Comparison of ENCODE assay signal across 15 cellular contexts in the genomic region with DNA sequence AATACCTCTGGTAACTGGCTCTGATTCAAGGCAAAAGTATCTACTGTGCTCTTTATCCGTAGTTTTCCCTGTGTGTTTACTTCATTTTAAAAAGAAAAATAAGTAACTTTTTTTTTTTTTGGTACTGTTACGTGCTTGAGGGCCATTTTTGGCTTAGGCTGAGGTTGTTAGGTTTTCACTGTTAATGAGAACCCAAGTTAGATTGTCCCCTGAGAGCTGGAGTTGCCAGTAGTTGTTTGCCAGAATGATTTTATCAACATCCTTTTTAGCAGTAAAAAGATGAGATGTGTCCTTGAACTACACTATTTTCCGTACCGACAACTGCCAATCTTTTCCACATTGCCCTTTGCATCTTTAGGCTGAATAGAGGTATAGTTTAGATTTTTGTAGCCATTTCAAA. TPM values are rescaled to one million over a fixed set of nuclear protein-coding genes. Genes with fewer than 3 reads are reported as not detected.
DNase-seq lines count a peak whose midpoint lies in the region; ATAC-seq, FAIRE-seq and TF ChIP-seq lines count a peak whose summit lies in the region.
"Had no signal": no experiment of that assay in that cellular context is flagged by ENCODE, and none has a peak within 500 bp of the region (broad histone marks: within the 10 kb centered on the region; RNA-seq: fewer than 3 reads in every experiment).

No MANE protein-coding gene starts in this region.

- H3K27ac Mint-ChIP-seq in CD8-positive, alpha-beta memory T cell: peak overlapping the region in 5 of 8 donors; percentile 10 to 70 (median 36)
- H3K27ac Mint-ChIP-seq in activated naive CD8-positive, alpha-beta T cell treated with anti-CD3 and anti-CD28 coated beads, Interleukin-2, amount 50 U/mL, for 24 hours: peak overlapping the region; percentile 53
- peak overlapping the region; percentile 66 to 85 (median 72) for H3K27ac Mint-ChIP-seq in immature natural killer cell
- H3K27ac Mint-ChIP-seq: activated naive CD8-positive, alpha-beta T cell treated with anti-CD3 and anti-CD28 coated beads, Interleukin-2, amount 10 ng/mL, durations not matched to agents 7 days and 5 days had no signal

- H3K27me3 Mint-ChIP-seq in CD8-positive, alpha-beta memory T cell: no peaks in the 10 kb centered on the region
- no peaks in the 10 kb centered on the region for H3K27me3 Mint-ChIP-seq in activated naive CD8-positive, alpha-beta T cell treated with anti-CD3 and anti-CD28 coated beads, Interleukin-2, amount 50 U/mL, for 24 hours
- H3K27me3 Mint-ChIP-seq in immature natural killer cell (ENCODE audit: low read depth in 3 of 3): no peaks in the 10 kb centered on the region
- H3K27me3 Mint-ChIP-seq: activated naive CD8-positive, alpha-beta T cell treated with anti-CD3 and anti-CD28 coated beads, Interleukin-2, amount 10 ng/mL, durations not matched to agents 7 days and 5 days had no signal

- TF ChIP-seq EP300 in suprapubic skin (IDR thresholded peaks at IDR 0.05): no peak

- H3K4me3 Mint-ChIP-seq in CD8-positive, alpha-beta memory T cell: no peak overlapping the region
- H3K4me3 Mint-ChIP-seq in activated naive CD8-positive, alpha-beta T cell treated with anti-CD3 and anti-CD28 coated beads, Interleukin-2, amount 50 U/mL, for 24 hours: no peak overlapping the region
- H3K4me3 Mint-ChIP-seq in immature natural killer cell: peak overlapping the region in 1 of 5 donors; percentile 3
- H3K4me3 Mint-ChIP-seq: activated naive CD8-positive, alpha-beta T cell treated with anti-CD3 and anti-CD28 coated beads, Interleukin-2, amount 10 ng/mL, durations not matched to agents 7 days and 5 days had no signal

- H3K36me3 ChIP-seq in CD8-positive, alpha-beta memory T cell (ENCODE audit: insufficient read depth, low read length): no peaks in the 10 kb centered on the region
- H3K36me3 ChIP-seq in suprapubic skin (peaks cover 21% of the 10 kb centered on the region), BE2C (no peaks in the 10 kb centered on the region), kidney (ENCODE audit: control insufficient read depth in 1 of 2, insufficient read depth in 2 of 2, low read length in 2 of 2) (no peaks in the 10 kb centered on the region)

- no peaks in the 10 kb centered on the region for H3K9me3 ChIP-seq in CD8-positive, alpha-beta memory T cell (ENCODE audit: low read length)
- no peaks in the 10 kb centered on the region for H3K9me3 ChIP-seq in suprapubic skin
- H3K9me3 ChIP-seq in BE2C: no peaks in the 10 kb centered on the region
- H3K9me3 ChIP-seq in kidney (ENCODE audit: control insufficient read depth in 1 of 2, low read length in 2 of 2): no peaks in the 10 kb centered on the region

- no peak for FAIRE-seq in kidney (lab: Jason Lieb, UNC)

- H3K4me1 Mint-ChIP-seq in CD8-positive, alpha-beta memory T cell: peaks cover 42 to 58% (median 57%) of the 10 kb centered on the region in 3 donors
- H3K4me1 Mint-ChIP-seq in activated naive CD8-positive, alpha-beta T cell treated with anti-CD3 and anti-CD28 coated beads, Interleukin-2, amount 50 U/mL, for 24 hours: peaks cover 66% of the 10 kb centered on the region
- peaks cover 68 to 72% of the 10 kb centered on the region in 2 donors for H3K4me1 Mint-ChIP-seq in immature natural killer cell

- CTCF ChIA-PET in CD8-positive, alpha-beta memory T cell (lab: Charles Lee): interaction anchor here (0.7 kb wide), 1 partner anchor 61 kb away, joined by 3 read pairs; no protein-coding TSS in a partner anchor

- POLR2A ChIA-PET in CD8-positive, alpha-beta memory T cell (lab: Charles Lee): no interaction called here

- ATAC-seq in activated naive CD8-positive, alpha-beta T cell treated with anti-CD3 and anti-CD28 coated beads, Interleukin-2, amount 50 U/mL, for 24 hours: no peak

- H3K36me3 Mint-ChIP-seq in CD8-positive, alpha-beta memory T cell: peaks cover 0 to 29% (median 1%) of the 10 kb centered on the region in 3 donors
- H3K36me3 Mint-ChIP-seq in activated naive CD8-positive, alpha-beta T cell treated with anti-CD3 and anti-CD28 coated beads, Interleukin-2, amount 50 U/mL, for 24 hours (ENCODE audit: low read depth): peaks cover 18% of the 10 kb centered on the region
- H3K36me3 Mint-ChIP-seq in immature natural killer cell: no peaks in the 10 kb centered on the region

- TF ChIP-seq CTCF in suprapubic skin (IDR thresholded peaks at IDR 0.05) (no peak), BE2C (IDR thresholded peaks at IDR 0.05; ENCODE audit: low read depth, low read length) (no peak), kidney (IDR thresholded peaks at IDR 0.05; ENCODE audit: borderline replicate concordance, extremely low read depth, insufficient read depth) (no peak)

- no peaks in the 10 kb centered on the region for H3K9me3 Mint-ChIP-seq in CD8-positive, alpha-beta memory T cell
- no peaks in the 10 kb centered on the region for H3K9me3 Mint-ChIP-seq in activated naive CD8-positive, alpha-beta T cell treated with anti-CD3 and anti-CD28 coated beads, Interleukin-2, amount 50 U/mL, for 24 hours
- no peaks in the 10 kb centered on the region for H3K9me3 Mint-ChIP-seq in immature natural killer cell
- H3K9me3 Mint-ChIP-seq: activated naive CD8-positive, alpha-beta T cell treated with anti-CD3 and anti-CD28 coated beads, Interleukin-2, amount 10 ng/mL, durations not matched to agents 7 days and 5 days had no signal

- no peaks in the 10 kb centered on the region for H3K27me3 ChIP-seq in CD8-positive, alpha-beta memory T cell (ENCODE audit: insufficient read depth, low read length, poor library complexity, severe bottlenecking)
- no peaks in the 10 kb centered on the region for H3K27me3 ChIP-seq in suprapubic skin
- no peaks in the 10 kb centered on the region for H3K27me3 ChIP-seq in BE2C

- H3K4me3 ChIP-seq in CD8-positive, alpha-beta memory T cell (ENCODE audit: low read length): no peak overlapping the region
- H3K4me3 ChIP-seq in suprapubic skin: no peak overlapping the region
- no peak overlapping the region for H3K4me3 ChIP-seq in BE2C (ENCODE audit: low read depth, low read length)
- H3K4me3 ChIP-seq in kidney (ENCODE audit: low read length in 2 of 2): no peak overlapping the region

- H3K9ac ChIP-seq in kidney (ENCODE audit: low read length in 2 of 2): no peak overlapping the region

- intact Hi-C loops in kidney (cut with DNase I): no loop called here

- no peak overlapping the region for H3K27ac ChIP-seq in CD8-positive, alpha-beta memory T cell (ENCODE audit: low read depth, low read length)
- H3K27ac ChIP-seq in suprapubic skin (peak overlapping the region; percentile 54), kidney (ENCODE audit: low read depth in 2 of 2, low read length in 2 of 2) (peak overlapping the region in 1 of 2 donors; percentile 7)

- H3K4me1 ChIP-seq in CD8-positive, alpha-beta memory T cell (ENCODE audit: insufficient read depth, low read length): peaks cover 32% of the 10 kb centered on the region
- H3K4me1 ChIP-seq in suprapubic skin: peaks cover 69% of the 10 kb centered on the region
- no peaks in the 10 kb centered on the region; the same call in 1 of the 2 replicates for H3K4me1 ChIP-seq in BE2C
- peaks cover 20 to 22% of the 10 kb centered on the region in 2 donors for H3K4me1 ChIP-seq in kidney (ENCODE audit: control insufficient read depth in 1 of 2, insufficient read depth in 1 of 2, low read depth in 1 of 2, low read length in 2 of 2)

- DNase-seq in CD8-positive, alpha-beta memory T cell: no peak
- DNase-seq in activated naive CD8-positive, alpha-beta T cell treated with anti-CD3 and anti-CD28 coated beads, Interleukin-2, amount 50 U/mL, for 24 hours: no peak
- DNase-seq in immature natural killer cell (no peak), suprapubic skin (ENCODE audit: low spot score in 2 of 2) (no peak), BE2C (no peak), kidney tubule cell (ENCODE audit: low spot score) (no peak), kidney (no peak)
- DNase-seq: activated CD4-positive, alpha-beta T cell treated with anti-CD3 and anti-CD28 coated beads, Interleukin-2, amount 50 U/mL, for 1 hour; activated naive CD8-positive, alpha-beta T cell treated with anti-CD3 and anti-CD28 coated beads, Interleukin-2, amount 10 ng/mL, durations not matched to agents 7 days and 5 days; caudate nucleus; DND-41; NCI-H1694; NCI-H510A; SHP77 treated with DMSO at 0.1 percent for 48 hours; substantia nigra had no signal

- WGBS in suprapubic skin: 28% methylated on average over 4 of the region's 4 CpGs

- TF ChIP-seq POLR2A in suprapubic skin (IDR thresholded peaks at IDR 0.05): no peak

RNA-seq across cellular contexts. Expression of gene IQGAP1, which starts 35.9 kb away (rescaled TPM):
- total RNA-seq in CD8-positive, alpha-beta memory T cell: 100 to 1,000 TPM; 173 to 176 TPM
- 151 TPM for polyA plus RNA-seq in CD8-positive, alpha-beta memory T cell
- 100 to 1,000 TPM; 179 to 346 (median 238) TPM for polyA plus RNA-seq in immature natural killer cell
- total RNA-seq in suprapubic skin: 100 to 1,000 TPM; 206 to 448 (median 215) TPM
- 20.1 TPM for polyA plus RNA-seq in BE2C (2012; ENCODE audit: insufficient read depth, insufficient read length, low read depth)
- total RNA-seq in kidney: 218 TPM
- 70.0 TPM for polyA plus RNA-seq in kidney (ENCODE audit: insufficient read depth, low read depth, low replicate concordance)
